ENCODE assay signal across 15 cellular contexts in the genomic region with DNA sequence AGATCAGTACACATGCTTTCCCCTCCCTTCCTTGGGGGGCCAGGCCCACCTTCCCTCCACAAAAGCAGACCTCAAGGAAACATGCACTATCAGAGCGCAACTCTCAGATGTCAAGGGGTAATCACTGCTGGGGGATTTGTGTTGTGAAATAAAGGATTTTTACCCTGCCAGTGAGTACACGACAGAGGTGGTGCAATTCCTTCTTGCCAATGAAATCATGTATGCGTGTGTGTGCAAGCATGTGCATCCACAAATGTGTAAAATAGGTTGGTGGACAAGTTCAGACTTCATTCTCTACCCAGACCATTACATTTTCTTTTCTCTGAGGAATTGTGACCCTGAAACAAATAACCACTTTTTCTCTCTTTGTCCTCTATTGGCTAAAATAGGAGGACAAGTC. TPM values are rescaled to one million over a fixed set of nuclear protein-coding genes. Genes with fewer than 3 reads are reported as not detected.
DNase-seq lines count a peak whose midpoint lies in the region; ATAC-seq and TF ChIP-seq lines count a peak whose summit lies in the region.
"Had no signal": no experiment of that assay in that cellular context is flagged by ENCODE, and none has a peak within 500 bp of the region (broad histone marks: within the 10 kb centered on the region; RNA-seq: fewer than 3 reads in every experiment).

No MANE protein-coding gene starts in this region.

- H3K9me3 ChIP-seq in Panc1 (ENCODE audit: control insufficient read depth, insufficient read depth, low read depth, low read length) = no peaks in the 10 kb centered on the region
- no peaks in the 10 kb centered on the region for H3K9me3 ChIP-seq in neural progenitor cell (ENCODE audit: low read depth)
- H3K9me3 ChIP-seq: Caco-2 had no signal

- no peaks in the 10 kb centered on the region for H3K79me2 ChIP-seq in neural progenitor cell (ENCODE audit: low read depth)

- intact Hi-C loops in Panc1 (cut with micrococcal nuclease; ENCODE audit: unreplicated experiment) = no loop called here

- TF ChIP-seq CTCF in Panc1 (IDR thresholded peaks at IDR 0.05) (no peak), epithelial cell of esophagus (IDR thresholded peaks at IDR 0.05; ENCODE audit: insufficient read depth, low read depth, low read length, missing control alignments) (no peak), neural progenitor cell (IDR thresholded peaks at IDR 0.05) (no peak)

- no peak overlapping the region for H3K9ac ChIP-seq in neural progenitor cell

- H3K4me3 Mint-ChIP-seq in neural progenitor cell = no peak overlapping the region
- H3K4me3 Mint-ChIP-seq in activated naive CD8-positive, alpha-beta T cell treated with anti-CD3 and anti-CD28 coated beads, Interleukin-2, amount 50 U/mL, for 24 hours = no peak overlapping the region
- H3K4me3 Mint-ChIP-seq: CD4-positive, alpha-beta memory T cell; H9 had no signal

- H3K9me3 Mint-ChIP-seq in neural progenitor cell = no peaks in the 10 kb centered on the region
- H3K9me3 Mint-ChIP-seq in activated naive CD8-positive, alpha-beta T cell treated with anti-CD3 and anti-CD28 coated beads, Interleukin-2, amount 50 U/mL, for 24 hours = no peaks in the 10 kb centered on the region
- H3K9me3 Mint-ChIP-seq: CD4-positive, alpha-beta memory T cell; H9 had no signal

- H3K4me2 ChIP-seq in neural progenitor cell = no peak overlapping the region

- H3K4me3 ChIP-seq in Panc1 (ENCODE audit: low read depth in 2 of 2, low read length in 2 of 2) (no peak overlapping the region), epithelial cell of esophagus (ENCODE audit: low read length) (no peak overlapping the region), neural progenitor cell (no peak overlapping the region)

- H3K27me3 ChIP-seq in Panc1 (ENCODE audit: control insufficient read depth, insufficient read depth, low read length) = no peaks in the 10 kb centered on the region
- no peaks in the 10 kb centered on the region for H3K27me3 ChIP-seq in neural progenitor cell

- DNase-seq in Panc1 (ENCODE audit: low read depth, low spot score) (no peak), amniotic epithelial cell (ENCODE audit: low read depth) (peak; percentile 58), epithelial cell of esophagus (ENCODE audit: low read depth) (peak; percentile 67), neural progenitor cell (ENCODE audit: low spot score) (no peak), amygdala (lab: John Stamatoyannopoulos, UW) (no peak), COLO829 (ENCODE audit: low spot score) (no peak)
- DNase-seq in stimulated activated naive CD4-positive, alpha-beta T cell (lab: John Stamatoyannopoulos, UW) = no peak
- no peak for DNase-seq in activated naive CD8-positive, alpha-beta T cell treated with anti-CD3 and anti-CD28 coated beads, Interleukin-2, amount 50 U/mL, for 24 hours
- DNase-seq: C1 segment of cervical spinal cord; Caco-2; CD4-positive, alpha-beta memory T cell; DMS153; DND-41; H9 had no signal

- H4K20me1 ChIP-seq in neural progenitor cell (ENCODE audit: low read depth) = no peaks in the 10 kb centered on the region

- ATAC-seq in Panc1 = no peak
- ATAC-seq in activated naive CD8-positive, alpha-beta T cell treated with anti-CD3 and anti-CD28 coated beads, Interleukin-2, amount 50 U/mL, for 24 hours = no peak
- ATAC-seq: HCT116 had no signal

- peaks cover 4% of the 10 kb centered on the region for H3F3A ChIP-seq in neural progenitor cell (ENCODE audit: low read depth)

- POLR2A ChIA-PET in Panc1 (lab: Charles Lee) = no interaction called here

- CTCF ChIA-PET in Panc1 (lab: Charles Lee) = no interaction called here

- no peaks in the 10 kb centered on the region for H3K36me3 Mint-ChIP-seq in neural progenitor cell
- no peaks in the 10 kb centered on the region for H3K36me3 Mint-ChIP-seq in activated naive CD8-positive, alpha-beta T cell treated with anti-CD3 and anti-CD28 coated beads, Interleukin-2, amount 50 U/mL, for 24 hours (ENCODE audit: low read depth)
- H3K36me3 Mint-ChIP-seq: CD4-positive, alpha-beta memory T cell had no signal

- peaks cover 8% of the 10 kb centered on the region for H3K27me3 Mint-ChIP-seq in neural progenitor cell (ENCODE audit: insufficient read depth, low read depth)
- H3K27me3 Mint-ChIP-seq in activated naive CD8-positive, alpha-beta T cell treated with anti-CD3 and anti-CD28 coated beads, Interleukin-2, amount 50 U/mL, for 24 hours = peaks cover 5% of the 10 kb centered on the region

- H3K36me3 ChIP-seq in Panc1 (ENCODE audit: control insufficient read depth, insufficient read depth, low read length) = no peaks in the 10 kb centered on the region
- no peaks in the 10 kb centered on the region for H3K36me3 ChIP-seq in neural progenitor cell

- peak overlapping the region; percentile 52; the same call in 1 of the 2 replicates for H3K27ac ChIP-seq in Panc1 (ENCODE audit: low read length)
- H3K27ac ChIP-seq in neural progenitor cell = no peak overlapping the region

- H3K4me1 ChIP-seq in Panc1 (ENCODE audit: control insufficient read depth, insufficient read depth, low read length) (peaks cover 26% of the 10 kb centered on the region), neural progenitor cell (peaks cover 18% of the 10 kb centered on the region)
- H3K4me1 ChIP-seq: Caco-2 had no signal

- peak overlapping the region; percentile 82 for H3K27ac Mint-ChIP-seq in neural progenitor cell
- no peak overlapping the region for H3K27ac Mint-ChIP-seq in activated naive CD8-positive, alpha-beta T cell treated with anti-CD3 and anti-CD28 coated beads, Interleukin-2, amount 50 U/mL, for 24 hours
- H3K27ac Mint-ChIP-seq: CD4-positive, alpha-beta memory T cell; H9 had no signal

- in situ Hi-C loops in Panc1 (cut with HindIII; ENCODE audit: low pct_unique_long_range_greater_than_20kb, low sequenced_read_pairs) = no loop called here

- BruUV-seq in Panc1 (replicated peaks; lab: Mats Ljungman, UMichigan) = no TSS peak

- H2AFZ ChIP-seq in neural progenitor cell (replicated peaks) = no peak overlapping the region

- H3K4me1 Mint-ChIP-seq in neural progenitor cell = peaks cover 45% of the 10 kb centered on the region
- H3K4me1 Mint-ChIP-seq in activated naive CD8-positive, alpha-beta T cell treated with anti-CD3 and anti-CD28 coated beads, Interleukin-2, amount 50 U/mL, for 24 hours = no peaks in the 10 kb centered on the region
- H3K4me1 Mint-ChIP-seq: CD4-positive, alpha-beta memory T cell had no signal

RNA-seq across cellular contexts. Expression of gene NOS1AP, which starts 9.8 kb away (rescaled TPM):
- total RNA-seq in Panc1 (2021; ENCODE audit: unreplicated experiment) = 27.9 TPM
- 20.0 TPM for polyA plus RNA-seq in Panc1 (2012; ENCODE audit: insufficient read length)
- total RNA-seq in neural progenitor cell (ENCODE audit: low replicate concordance) = 2.4 and 5.9 TPM in 2 replicates
- total RNA-seq: CD4-positive, alpha-beta memory T cell had no signal
- polyA plus RNA-seq: CD4-positive, alpha-beta memory T cell had no signal

RNA-seq across cellular contexts. Expression of gene OLFML2B, which starts 36.1 kb away (rescaled TPM):
- total RNA-seq in Panc1 (2021; ENCODE audit: unreplicated experiment) = 1.5 TPM
- polyA plus RNA-seq in Panc1 (2012; ENCODE audit: insufficient read length) = 2.7 TPM
- 1.3 and 3.0 TPM in 2 replicates for total RNA-seq in neural progenitor cell (ENCODE audit: low replicate concordance)
- polyA plus RNA-seq: CD4-positive, alpha-beta memory T cell had no signal

Comparison
In these comparisons a context has a peak if more than half of its experiments do, and no peak if none do; other contexts are left out.
1. DNase-seq: peak in amniotic epithelial cell (single experiment) and epithelial cell of esophagus (single experiment); none in Panc1 (single experiment), neural progenitor cell (single experiment), stimulated activated naive CD4-positive, alpha-beta T cell (0 of 6), amygdala (0 of 56), COLO829 (single experiment) and activated naive CD8-positive, alpha-beta T cell treated with anti-CD3 and anti-CD28 coated beads, Interleukin-2, amount 50 U/mL, for 24 hours (single experiment).